9 cellular contexts compared by ENCODE assay signal in the genomic region with DNA sequence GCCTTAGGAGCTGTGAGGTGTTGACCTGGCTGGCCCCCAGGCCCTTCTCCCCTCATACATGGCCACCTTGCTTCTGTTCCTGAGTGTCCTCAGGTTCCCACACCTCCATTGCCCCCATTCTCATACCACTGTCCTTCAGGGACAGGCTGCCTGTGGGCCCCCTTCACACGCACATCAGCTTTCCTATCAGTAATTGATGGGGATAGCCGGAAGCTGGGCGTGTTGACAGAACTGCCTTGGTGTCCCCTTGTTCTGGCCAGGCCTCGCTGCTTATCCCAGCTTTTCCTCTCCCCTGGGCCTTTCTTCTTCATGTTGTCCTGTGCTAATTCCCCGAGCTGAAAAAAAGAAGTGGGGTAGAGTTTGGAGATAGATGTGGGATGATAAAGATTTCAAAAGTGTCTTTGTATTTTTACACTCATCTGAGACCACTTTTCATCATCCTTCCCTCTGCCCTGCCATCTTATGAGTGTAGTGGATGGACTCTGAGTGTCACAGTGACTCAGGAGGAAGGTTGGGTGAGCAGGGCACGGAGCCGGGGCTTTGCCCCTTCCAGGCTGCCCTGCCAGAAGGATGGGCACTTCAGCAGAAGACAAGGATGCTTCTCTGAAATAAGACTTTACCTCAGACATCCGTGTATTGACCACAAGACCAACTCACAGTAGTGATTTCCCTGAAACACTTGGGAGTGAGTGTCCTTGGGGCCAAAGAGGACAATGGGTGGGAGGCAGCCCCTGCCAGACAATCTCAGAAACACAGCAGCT. TPM values are rescaled to one million over a fixed set of nuclear protein-coding genes. Genes with fewer than 3 reads are reported as not detected.
DNase-seq lines count a peak whose midpoint lies in the region; ATAC-seq and TF ChIP-seq lines count a peak whose summit lies in the region.
"Had no signal": no experiment of that assay in that cellular context is flagged by ENCODE, and none has a peak within 500 bp of the region (broad histone marks: within the 10 kb centered on the region; RNA-seq: fewer than 3 reads in every experiment).

No MANE protein-coding gene starts in this region.

- no peak for DNase-seq in CD8-positive, alpha-beta T cell
- DNase-seq in WTC11 (ENCODE audit: low spot score): no peak
- DNase-seq in fibroblast of mammary gland (ENCODE audit: low read depth): peak; percentile 48
- DNase-seq in CD1c-positive myeloid dendritic cell (ENCODE audit: extremely low spot score): no peak
- DNase-seq in MG63: no peak

- H3K4me3 ChIP-seq in CD8-positive, alpha-beta T cell (ENCODE audit: low read depth, low read length): peak overlapping the region; percentile 18
- no peak overlapping the region for H3K4me3 ChIP-seq in fibroblast of mammary gland (ENCODE audit: control insufficient read depth, low read depth, low read length)
- peak overlapping the region; percentile 38 for H3K4me3 ChIP-seq in rectal smooth muscle tissue (ENCODE audit: low read length)
- H3K4me3 ChIP-seq in MG63: no peak overlapping the region

- peak overlapping the region; percentile 40 for H3K9ac ChIP-seq in rectal smooth muscle tissue (ENCODE audit: low read length)

- no peaks in the 10 kb centered on the region for H3K27me3 ChIP-seq in CD8-positive, alpha-beta T cell (ENCODE audit: insufficient read depth, low read length)
- H3K27me3 ChIP-seq in rectal smooth muscle tissue (ENCODE audit: control insufficient read depth, insufficient read depth, low read length) (no peaks in the 10 kb centered on the region), MG63 (no peaks in the 10 kb centered on the region)

- no peaks in the 10 kb centered on the region for H3K9me3 Mint-ChIP-seq in CD8-positive, alpha-beta T cell
- no peaks in the 10 kb centered on the region for H3K9me3 Mint-ChIP-seq in WTC11

- H3K27ac Mint-ChIP-seq in CD8-positive, alpha-beta T cell: peak overlapping the region; percentile 97
- H3K27ac Mint-ChIP-seq in WTC11: peak overlapping the region; percentile 58

- CTCF ChIA-PET in CD8-positive, alpha-beta T cell (lab: Charles Lee): interaction anchor here (1.1 to 21.5 kb wide), 5 partner anchors 8 to 42 kb away, joined by 3 to 382 read pairs (median 4); a partner anchor contains a TSS
- CTCF ChIA-PET in WTC11 (lab: Charles Lee): interaction anchor here (1.5 to 3.6 kb wide), 4 partner anchors 14 to 25 kb away, joined by 3 to 28 read pairs (median 4); no protein-coding TSS in a partner anchor

- H3K4me1 Mint-ChIP-seq in CD8-positive, alpha-beta T cell (ENCODE audit: low read depth): peaks cover 90% of the 10 kb centered on the region
- peaks cover 26% of the 10 kb centered on the region for H3K4me1 Mint-ChIP-seq in WTC11

- H3K9me3 ChIP-seq in CD8-positive, alpha-beta T cell (ENCODE audit: low read length): no peaks in the 10 kb centered on the region
- no peaks in the 10 kb centered on the region for H3K9me3 ChIP-seq in MG63

- POLR2A ChIA-PET in CD8-positive, alpha-beta T cell (lab: Charles Lee): interaction anchor here (0.9 to 14.9 kb wide), 10 partner anchors 7 to 42 kb away, joined by 3 to 308 read pairs (median 6); a partner anchor contains a TSS
- POLR2A ChIA-PET in WTC11 (lab: Charles Lee): no interaction called here

- intact Hi-C loops in CD8-positive, alpha-beta T cell (cut with DNase I, micrococcal nuclease): loop anchor here (2.0 kb wide), 2 partner anchors 19 to 41 kb away; no protein-coding TSS in a partner anchor

- H3K27me3 Mint-ChIP-seq in CD8-positive, alpha-beta T cell (ENCODE audit: low read depth): no peaks in the 10 kb centered on the region
- H3K27me3 Mint-ChIP-seq in WTC11 (ENCODE audit: low read depth): no peaks in the 10 kb centered on the region

- peaks cover 92% of the 10 kb centered on the region for H3K4me1 ChIP-seq in CD8-positive, alpha-beta T cell (ENCODE audit: insufficient read depth, low read length)
- H3K4me1 ChIP-seq in rectal smooth muscle tissue (ENCODE audit: control insufficient read depth, insufficient read depth, low read length): peaks cover 40% of the 10 kb centered on the region

- no peak for TF ChIP-seq CTCF in CD8-positive, alpha-beta T cell (IDR thresholded peaks at IDR 0.05)
- no peak for TF ChIP-seq CTCF in WTC11 (IDR thresholded peaks at IDR 0.05)
- TF ChIP-seq CTCF in fibroblast of mammary gland (conservative IDR thresholded peaks at IDR 0.05; ENCODE audit: control insufficient read depth, insufficient read depth, low read depth, low read length): no peak

- H3K27ac ChIP-seq in CD8-positive, alpha-beta T cell (ENCODE audit: low read depth, low read length): peak overlapping the region; percentile 86
- peak overlapping the region; percentile 98 for H3K27ac ChIP-seq in rectal smooth muscle tissue (ENCODE audit: low read depth, low read length)

- peaks cover 54% of the 10 kb centered on the region for H3K36me3 Mint-ChIP-seq in CD8-positive, alpha-beta T cell
- H3K36me3 Mint-ChIP-seq in WTC11: peaks cover 8% of the 10 kb centered on the region

- ATAC-seq in CD8-positive, alpha-beta T cell: no peak
- no peak for ATAC-seq in WTC11
- no peak for ATAC-seq in GM21619 (IDR thresholded peaks at IDR 0.05; ENCODE audit: unreplicated experiment)
- ATAC-seq in HG02623 (IDR thresholded peaks at IDR 0.05; ENCODE audit: unreplicated experiment): no peak
- ATAC-seq: left lobe of liver had no signal

- peaks cover 13% of the 10 kb centered on the region for H3K36me3 ChIP-seq in CD8-positive, alpha-beta T cell (ENCODE audit: insufficient read depth, low read length)
- H3K36me3 ChIP-seq in rectal smooth muscle tissue (ENCODE audit: control insufficient read depth, insufficient read depth, low read length) (peaks cover 7% of the 10 kb centered on the region), MG63 (peaks cover 73% of the 10 kb centered on the region)

- peak overlapping the region; percentile 89 for H3K4me3 Mint-ChIP-seq in CD8-positive, alpha-beta T cell
- H3K4me3 Mint-ChIP-seq in WTC11: no peak overlapping the region

TF ChIP-seq in WTC11, 78 proteins besides CTCF, POLR2A, EP300 and RAD21:
- TF ChIP-seq ATF1 (CRISPR knock-in tag; IDR thresholded peaks at IDR 0.05) (no peak), CREM (CRISPR knock-in tag; IDR thresholded peaks at IDR 0.05) (no peak), TCF7 (CRISPR knock-in tag; IDR thresholded peaks at IDR 0.05; ENCODE audit: low read depth) (no peak), KAT7 (CRISPR knock-in tag; IDR thresholded peaks at IDR 0.05; ENCODE audit: borderline replicate concordance) (no peak)
- TF ChIP-seq, protein P1, sequence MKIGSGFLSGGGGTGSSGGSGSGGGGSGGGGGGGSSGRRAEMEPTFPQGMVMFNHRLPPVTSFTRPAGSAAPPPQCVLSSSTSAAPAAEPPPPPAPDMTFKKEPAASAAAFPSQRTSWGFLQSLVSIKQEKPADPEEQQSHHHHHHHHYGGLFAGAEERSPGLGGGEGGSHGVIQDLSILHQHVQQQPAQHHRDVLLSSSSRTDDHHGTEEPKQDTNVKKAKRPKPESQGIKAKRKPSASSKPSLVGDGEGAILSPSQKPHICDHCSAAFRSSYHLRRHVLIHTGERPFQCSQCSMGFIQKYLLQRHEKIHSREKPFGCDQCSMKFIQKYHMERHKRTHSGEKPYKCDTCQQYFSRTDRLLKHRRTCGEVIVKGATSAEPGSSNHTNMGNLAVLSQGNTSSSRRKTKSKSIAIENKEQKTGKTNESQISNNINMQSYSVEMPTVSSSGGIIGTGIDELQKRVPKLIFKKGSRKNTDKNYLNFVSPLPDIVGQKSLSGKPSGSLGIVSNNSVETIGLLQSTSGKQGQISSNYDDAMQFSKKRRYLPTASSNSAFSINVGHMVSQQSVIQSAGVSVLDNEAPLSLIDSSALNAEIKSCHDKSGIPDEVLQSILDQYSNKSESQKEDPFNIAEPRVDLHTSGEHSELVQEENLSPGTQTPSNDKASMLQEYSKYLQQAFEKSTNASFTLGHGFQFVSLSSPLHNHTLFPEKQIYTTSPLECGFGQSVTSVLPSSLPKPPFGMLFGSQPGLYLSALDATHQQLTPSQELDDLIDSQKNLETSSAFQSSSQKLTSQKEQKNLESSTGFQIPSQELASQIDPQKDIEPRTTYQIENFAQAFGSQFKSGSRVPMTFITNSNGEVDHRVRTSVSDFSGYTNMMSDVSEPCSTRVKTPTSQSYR (CRISPR knock-in tag; IDR thresholded peaks at IDR 0.05): no peak
- TF ChIP-seq, protein P2, sequence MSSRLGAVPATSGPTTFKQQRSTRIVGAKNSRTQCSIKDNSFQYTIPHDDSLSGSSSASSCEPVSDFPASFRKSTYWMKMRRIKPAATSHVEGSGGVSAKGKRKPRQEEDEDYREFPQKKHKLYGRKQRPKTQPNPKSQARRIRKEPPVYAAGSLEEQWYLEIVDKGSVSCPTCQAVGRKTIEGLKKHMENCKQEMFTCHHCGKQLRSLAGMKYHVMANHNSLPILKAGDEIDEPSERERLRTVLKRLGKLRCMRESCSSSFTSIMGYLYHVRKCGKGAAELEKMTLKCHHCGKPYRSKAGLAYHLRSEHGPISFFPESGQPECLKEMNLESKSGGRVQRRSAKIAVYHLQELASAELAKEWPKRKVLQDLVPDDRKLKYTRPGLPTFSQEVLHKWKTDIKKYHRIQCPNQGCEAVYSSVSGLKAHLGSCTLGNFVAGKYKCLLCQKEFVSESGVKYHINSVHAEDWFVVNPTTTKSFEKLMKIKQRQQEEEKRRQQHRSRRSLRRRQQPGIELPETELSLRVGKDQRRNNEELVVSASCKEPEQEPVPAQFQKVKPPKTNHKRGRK (CRISPR knock-in tag; IDR thresholded peaks at IDR 0.05; ENCODE audit: borderline replicate concordance): no peak
TF ChIP-seq in WTC11: peak in this region for 0.

RNA-seq across cellular contexts. Expression of a gene that starts 42.8 kb away (rescaled TPM):
- total RNA-seq in CD8-positive, alpha-beta T cell: 100 to 1,000 TPM; 316 TPM
- total RNA-seq in WTC11 (2021): 60.9 to 67.7 TPM (median 62.6 TPM) in 3 replicates
- total RNA-seq in MG63 (2014; rRNA removed; shearing (Covaris generic); ENCODE audit: low replicate concordance): 17.2 and 34.0 TPM in 2 replicates

RNA-seq across cellular contexts. Expression of a gene that starts 54.6 kb away (rescaled TPM):
- 10 to 100 TPM; 24.6 to 27.3 TPM for total RNA-seq in CD8-positive, alpha-beta T cell
- 9.9 to 15.7 TPM (median 12.1 TPM) in 3 replicates for total RNA-seq in WTC11 (2021)
- 29.1 and 36.0 TPM in 2 replicates for total RNA-seq in MG63 (2014; rRNA removed; shearing (Covaris generic); ENCODE audit: low replicate concordance)

Comparison
In these comparisons a context has a peak if more than half of its experiments do, and no peak if none do; other contexts are left out.
1. H3K4me3 ChIP-seq: peak in CD8-positive, alpha-beta T cell (single experiment) and rectal smooth muscle tissue (single experiment); none in fibroblast of mammary gland (single experiment) and MG63 (single experiment).